Comparison of ENCODE assay signal across 1 cellular context in the genomic region with DNA sequence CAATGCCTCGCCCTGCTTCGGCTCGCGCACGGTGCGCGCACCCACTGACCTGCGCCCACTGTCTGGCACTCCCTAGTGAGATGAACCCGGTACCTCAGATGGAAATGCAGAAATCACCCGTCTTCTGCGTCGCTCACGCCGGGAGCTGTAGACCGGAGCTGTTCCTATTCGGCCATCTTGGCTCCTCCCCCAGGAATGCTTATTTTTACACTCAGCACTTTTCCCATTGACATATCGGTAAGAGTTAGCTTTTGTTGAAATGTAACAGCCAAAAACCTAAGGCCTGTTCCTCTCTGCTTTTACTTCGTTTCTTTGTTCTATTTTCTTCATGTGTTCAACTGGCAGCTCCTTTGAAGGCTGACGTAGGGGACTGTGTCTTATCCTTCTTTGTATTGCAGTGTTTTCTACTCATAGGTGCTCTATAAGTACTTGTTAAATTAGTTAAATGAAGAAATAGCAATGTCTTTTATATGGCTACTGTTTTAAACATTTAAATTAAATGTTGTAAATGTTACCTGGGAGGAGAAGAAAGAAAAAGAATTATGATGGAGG. TPM values are rescaled to one million over a fixed set of nuclear protein-coding genes. Genes with fewer than 3 reads are reported as not detected.
"Had no signal": no experiment of that assay in that cellular context is flagged by ENCODE, and none has a peak within 500 bp of the region (broad histone marks: within the 10 kb centered on the region; RNA-seq: fewer than 3 reads in every experiment).

No MANE protein-coding gene starts in this region.

RNA-seq across cellular contexts. Expression of gene RFTN2, which starts 34.7 kb away (rescaled TPM):
- total RNA-seq: natural killer cell treated with Interleukin-12 subunit alpha and Interleukin-12 subunit beta and Interleukin-15 and Interleukin-18, amount 100 ng/mL, for 72 hours had no signal
